8 cellular contexts compared by ENCODE assay signal in the genomic region with DNA sequence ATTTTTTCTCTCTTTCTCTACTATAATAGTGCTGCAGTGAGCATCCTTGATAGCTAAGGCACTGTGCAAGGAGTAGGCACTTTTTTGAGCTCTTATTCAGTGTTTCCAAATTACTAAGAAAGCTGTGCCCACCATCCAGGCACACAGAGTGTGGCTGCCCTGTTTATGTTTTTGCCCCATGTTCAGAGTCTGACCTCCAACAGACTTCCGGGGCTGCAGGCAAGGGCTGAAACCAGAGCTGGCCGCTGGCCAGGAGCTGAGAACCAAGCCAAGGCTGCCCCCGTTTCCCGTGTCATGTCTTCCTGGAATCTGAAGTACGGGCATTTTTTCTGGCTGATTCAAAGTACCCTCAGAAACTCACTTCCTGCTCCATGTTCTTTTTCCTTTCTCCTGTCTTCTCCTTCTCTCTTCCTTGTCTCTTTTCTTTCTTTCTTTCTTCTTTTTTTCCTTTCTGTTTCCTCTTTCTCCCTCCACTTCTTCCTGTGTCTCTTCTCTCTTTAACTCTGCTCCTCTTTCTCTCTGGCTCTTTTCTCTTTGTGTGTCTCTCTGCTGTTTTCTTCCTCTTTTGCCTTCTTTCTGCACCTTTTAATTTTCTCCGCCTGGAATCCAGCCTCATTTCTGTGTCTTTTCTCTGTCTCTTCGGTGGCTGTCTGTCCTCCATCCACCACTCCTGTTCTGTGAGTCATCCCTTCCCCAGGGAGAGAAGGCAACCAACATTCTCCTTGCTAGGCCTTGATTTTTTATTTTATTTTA. TPM values are rescaled to one million over a fixed set of nuclear protein-coding genes. Genes with fewer than 3 reads are reported as not detected.
DNase-seq lines count a peak whose midpoint lies in the region; ATAC-seq and TF ChIP-seq lines count a peak whose summit lies in the region.

No MANE protein-coding gene starts in this region.

- CTCF ChIA-PET in activated CD4-positive, alpha-beta T cell treated with anti-CD3 and anti-CD28 coated beads for 36 hours (lab: Charles Lee): interaction anchor here (0.6 to 1.1 kb wide), 4 partner anchors 40 to 360 kb away, joined by 3 to 6 read pairs (median 3); a partner anchor contains a TSS
- CTCF ChIA-PET in HEK293T (lab: Yijun Ruan, JAX): no interaction called here

- no peaks in the 10 kb centered on the region for H3K36me3 ChIP-seq in heart right ventricle

- no peaks in the 10 kb centered on the region for H3K9me3 Mint-ChIP-seq in activated CD4-positive, alpha-beta T cell treated with anti-CD3 and anti-CD28 coated beads for 36 hours (ENCODE audit: low read depth)
- no peaks in the 10 kb centered on the region for H3K9me3 Mint-ChIP-seq in activated T-helper 2 cell treated with anti-CD3 and anti-CD28 coated beads, Interferon-gamma antibody, Interleukin-2, Interleukin-4, amounts not matched to agents 10 μg/mL and 5 μg/mL and 100 μg/mL, durations not matched to agents 14 hours and 24 hours and 36 hours

- peak overlapping the region; percentile 81 for H3K27ac Mint-ChIP-seq in activated CD4-positive, alpha-beta T cell treated with anti-CD3 and anti-CD28 coated beads for 36 hours
- peak overlapping the region; percentile 83 for H3K27ac Mint-ChIP-seq in activated T-helper 2 cell treated with anti-CD3 and anti-CD28 coated beads, Interferon-gamma antibody, Interleukin-2, Interleukin-4, amounts not matched to agents 10 μg/mL and 5 μg/mL and 100 μg/mL, durations not matched to agents 14 hours and 24 hours and 36 hours

- H3K4me3 Mint-ChIP-seq in activated CD4-positive, alpha-beta T cell treated with anti-CD3 and anti-CD28 coated beads for 36 hours: peak overlapping the region; percentile 25
- H3K4me3 Mint-ChIP-seq in activated T-helper 2 cell treated with anti-CD3 and anti-CD28 coated beads, Interferon-gamma antibody, Interleukin-2, Interleukin-4, amounts not matched to agents 10 μg/mL and 5 μg/mL and 100 μg/mL, durations not matched to agents 14 hours and 24 hours and 36 hours (ENCODE audit: low read depth): peak overlapping the region; percentile 28

- no peak for TF ChIP-seq CTCF in heart right ventricle (IDR thresholded peaks at IDR 0.05)

- intact Hi-C loops in activated CD4-positive, alpha-beta T cell treated with anti-CD3 and anti-CD28 coated beads for 36 hours (cut with DNase I, micrococcal nuclease): no loop called here
- intact Hi-C loops in activated T-helper 2 cell treated with anti-CD3 and anti-CD28 coated beads, Interferon-gamma antibody, Interleukin-2, Interleukin-4, amounts not matched to agents 10 μg/mL and 5 μg/mL and 100 μg/mL, durations not matched to agents 14 hours and 24 hours and 36 hours (cut with micrococcal nuclease): no loop called here
- intact Hi-C loops in heart right ventricle (cut with DNase I): loop anchor here in 3 of 10 donors (10.0 kb wide), 2 partner anchors 45 to 55 kb away; a partner anchor contains a TSS

- no peaks in the 10 kb centered on the region for H3K27me3 ChIP-seq in heart right ventricle

- no peaks in the 10 kb centered on the region for H3K27me3 Mint-ChIP-seq in activated CD4-positive, alpha-beta T cell treated with anti-CD3 and anti-CD28 coated beads for 36 hours
- no peaks in the 10 kb centered on the region for H3K27me3 Mint-ChIP-seq in activated T-helper 2 cell treated with anti-CD3 and anti-CD28 coated beads, Interferon-gamma antibody, Interleukin-2, Interleukin-4, amounts not matched to agents 10 μg/mL and 5 μg/mL and 100 μg/mL, durations not matched to agents 14 hours and 24 hours and 36 hours (ENCODE audit: low read depth)

- ATAC-seq in activated CD4-positive, alpha-beta T cell treated with anti-CD3 and anti-CD28 coated beads for 36 hours: peak; percentile 86
- peak; percentile 42 to 80 (median 71) for ATAC-seq in heart right ventricle
- ATAC-seq in HG02623 (IDR thresholded peaks at IDR 0.05; ENCODE audit: unreplicated experiment): no peak

- no peaks in the 10 kb centered on the region for H3K9me3 ChIP-seq in heart right ventricle

- no peaks in the 10 kb centered on the region for H3K36me3 Mint-ChIP-seq in activated CD4-positive, alpha-beta T cell treated with anti-CD3 and anti-CD28 coated beads for 36 hours (ENCODE audit: low read depth)
- no peaks in the 10 kb centered on the region for H3K36me3 Mint-ChIP-seq in activated T-helper 2 cell treated with anti-CD3 and anti-CD28 coated beads, Interferon-gamma antibody, Interleukin-2, Interleukin-4, amounts not matched to agents 10 μg/mL and 5 μg/mL and 100 μg/mL, durations not matched to agents 14 hours and 24 hours and 36 hours (ENCODE audit: low read depth)

- 18 to 21% methylated on average over 7 of the region's 7 CpGs for WGBS in heart right ventricle, 2 donors

- H3K27ac ChIP-seq in heart right ventricle: peak overlapping the region in 9 of 10 donors; percentile 18 to 87 (median 56)

- peak; percentile 60 for DNase-seq in activated CD4-positive, alpha-beta T cell treated with anti-CD3 and anti-CD28 coated beads for 36 hours
- no peak for DNase-seq in activated CD4-positive, alpha-beta T cell treated with anti-CD3 and anti-CD28 coated beads, Interleukin-2, amount 50 U/mL, for 1 hour
- DNase-seq in HEK293T (ENCODE audit: extremely low spot score) (peak; percentile 53), NCI-H2227 (lab: John Stamatoyannopoulos, UW; ENCODE audit: unreplicated experiment) (peak; percentile 59), heart right ventricle (peak; percentile 59 to 75), renal cortical epithelial cell (ENCODE audit: low read depth) (peak; percentile 89)
- DNase-seq in activated T-helper 2 cell treated with anti-CD3 and anti-CD28 coated beads, Interferon-gamma antibody, Interleukin-2, Interleukin-4, amounts not matched to agents 10 μg/mL and 5 μg/mL and 100 μg/mL, durations not matched to agents 14 hours and 24 hours and 36 hours (ENCODE audit: low spot score): no peak

- H3K4me1 ChIP-seq in heart right ventricle: peaks cover 0 to 22% (median 10%) of the 10 kb centered on the region in 9 donors

- H3K4me3 ChIP-seq in heart right ventricle: peak overlapping the region in 6 of 10 donors; percentile 1 to 32 (median 18)

- H3K4me1 Mint-ChIP-seq in activated CD4-positive, alpha-beta T cell treated with anti-CD3 and anti-CD28 coated beads for 36 hours: peaks cover 10% of the 10 kb centered on the region
- H3K4me1 Mint-ChIP-seq in activated T-helper 2 cell treated with anti-CD3 and anti-CD28 coated beads, Interferon-gamma antibody, Interleukin-2, Interleukin-4, amounts not matched to agents 10 μg/mL and 5 μg/mL and 100 μg/mL, durations not matched to agents 14 hours and 24 hours and 36 hours (ENCODE audit: low read depth): peaks cover 9% of the 10 kb centered on the region

- POLR2A ChIA-PET in activated CD4-positive, alpha-beta T cell treated with anti-CD3 and anti-CD28 coated beads for 36 hours (lab: Charles Lee): interaction anchor here (0.6 to 1.4 kb wide), 3 partner anchors 9 to 453 kb away, joined by 3 to 4 read pairs (median 3); no protein-coding TSS in a partner anchor
- POLR2A ChIA-PET in HEK293T (lab: Yijun Ruan, JAX): interaction anchor here (0.8 to 1.5 kb wide), 4 partner anchors 9 to 100 kb away, joined by 3 to 9 read pairs (median 3); a partner anchor contains a TSS

TF ChIP-seq in HEK293T, 16 proteins besides CTCF, POLR2A, EP300 and RAD21:
- TF ChIP-seq BHLHE40 (IDR thresholded peaks at IDR 0.05; ENCODE audit: borderline replicate concordance) (no peak), ELF4 (IDR thresholded peaks at IDR 0.05) (0 out of 2 replicates have a peak, but pooled peaks have one; percentile 11), SP1 (IDR thresholded peaks at IDR 0.05) (no peak)

RNA-seq across cellular contexts. Expression of a gene that starts 17.0 kb away (rescaled TPM):
- under 1 TPM; 0.14 to 0.21 TPM for total RNA-seq in activated CD4-positive, alpha-beta T cell treated with anti-CD3 and anti-CD28 coated beads for 36 hours
- 0.23 and 0.34 TPM in 2 replicates for total RNA-seq in activated T-helper 2 cell treated with anti-CD3 and anti-CD28 coated beads, Interferon-gamma antibody, Interleukin-2, Interleukin-4, amounts not matched to agents 10 μg/mL and 5 μg/mL and 100 μg/mL, durations not matched to agents 14 hours and 24 hours and 36 hours
- total RNA-seq in heart right ventricle: under 1 TPM in 9 of 10 donors, not detected in 1; 0.17 to 0.53 (median 0.21) TPM
- polyA plus RNA-seq in heart right ventricle: under 1 TPM; 0.15 to 0.49 TPM
- 10.4 and 12.0 TPM in 2 replicates for total RNA-seq in renal cortical epithelial cell

RNA-seq across cellular contexts. Expression of a gene that starts 23.6 kb away (rescaled TPM):
- total RNA-seq in activated CD4-positive, alpha-beta T cell treated with anti-CD3 and anti-CD28 coated beads for 36 hours: not detected
- total RNA-seq in activated T-helper 2 cell treated with anti-CD3 and anti-CD28 coated beads, Interferon-gamma antibody, Interleukin-2, Interleukin-4, amounts not matched to agents 10 μg/mL and 5 μg/mL and 100 μg/mL, durations not matched to agents 14 hours and 24 hours and 36 hours: not detected in 2 replicates
- total RNA-seq in heart right ventricle (1 to 10 TPM in 6 of 10 donors, under 1 TPM in 1, not detected in 3; 0.21 to 7.7 (median 3.5) TPM), renal cortical epithelial cell (not detected in 2 replicates)
- 10 to 100 TPM; 13.6 to 25.4 TPM for polyA plus RNA-seq in heart right ventricle

RNA-seq across cellular contexts. Expression of a gene that starts 39.6 kb away (rescaled TPM):
- total RNA-seq in activated CD4-positive, alpha-beta T cell treated with anti-CD3 and anti-CD28 coated beads for 36 hours: 100 to 1,000 TPM; 214 to 236 TPM
- 208 and 215 TPM in 2 replicates for total RNA-seq in activated T-helper 2 cell treated with anti-CD3 and anti-CD28 coated beads, Interferon-gamma antibody, Interleukin-2, Interleukin-4, amounts not matched to agents 10 μg/mL and 5 μg/mL and 100 μg/mL, durations not matched to agents 14 hours and 24 hours and 36 hours
- total RNA-seq in heart right ventricle (100 to 1,000 TPM; 242 to 400 (median 275) TPM), renal cortical epithelial cell (80.9 and 101 TPM in 2 replicates)
- polyA plus RNA-seq in heart right ventricle: 100 to 1,000 TPM in 1 of 2 donors, 10 to 100 TPM in 1; 69.7 to 294 TPM

RNA-seq across cellular contexts. Expression of a gene that starts 45.6 kb away (rescaled TPM):
- total RNA-seq in activated CD4-positive, alpha-beta T cell treated with anti-CD3 and anti-CD28 coated beads for 36 hours: 10 to 100 TPM; 53.8 to 55.4 TPM
- 62.7 and 66.8 TPM in 2 replicates for total RNA-seq in activated T-helper 2 cell treated with anti-CD3 and anti-CD28 coated beads, Interferon-gamma antibody, Interleukin-2, Interleukin-4, amounts not matched to agents 10 μg/mL and 5 μg/mL and 100 μg/mL, durations not matched to agents 14 hours and 24 hours and 36 hours
- 10 to 100 TPM; 12.2 to 20.2 (median 16.8) TPM for total RNA-seq in heart right ventricle
- polyA plus RNA-seq in heart right ventricle: 10 to 100 TPM; 12.8 to 14.9 TPM
- 35.2 and 38.4 TPM in 2 replicates for total RNA-seq in renal cortical epithelial cell

Comparison
In these comparisons a context has a peak if more than half of its experiments do, and no peak if none do; other contexts are left out.
1. DNase-seq: peak in activated CD4-positive, alpha-beta T cell treated with anti-CD3 and anti-CD28 coated beads for 36 hours (single experiment), HEK293T (single experiment), NCI-H2227 (single experiment), heart right ventricle (2 of 2) and renal cortical epithelial cell (single experiment); none in activated CD4-positive, alpha-beta T cell treated with anti-CD3 and anti-CD28 coated beads, Interleukin-2, amount 50 U/mL, for 1 hour (single experiment) and activated T-helper 2 cell treated with anti-CD3 and anti-CD28 coated beads, Interferon-gamma antibody, Interleukin-2, Interleukin-4, amounts not matched to agents 10 μg/mL and 5 μg/mL and 100 μg/mL, durations not matched to agents 14 hours and 24 hours and 36 hours (single experiment).